In the genomic region with DNA sequence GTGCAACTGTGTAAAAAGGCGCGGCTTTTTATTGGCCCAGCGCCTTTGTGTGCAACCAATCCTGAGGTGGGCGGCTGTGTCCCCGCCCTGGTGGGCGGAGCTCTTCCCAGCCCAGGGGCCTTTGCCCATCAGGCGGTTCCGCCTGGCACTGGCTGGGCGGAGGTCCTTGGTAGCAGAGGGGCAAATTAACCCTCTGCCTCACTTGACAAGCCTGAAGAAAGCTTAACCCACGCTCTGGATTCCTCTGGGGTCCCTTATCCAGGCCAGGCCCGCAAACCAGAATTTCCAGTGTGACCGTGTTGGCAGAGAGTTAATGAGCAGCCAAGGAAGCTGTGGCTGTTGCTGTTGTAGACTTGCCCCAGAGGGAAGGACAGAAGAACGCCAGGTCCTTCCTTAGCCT, we compare ENCODE assay signal across 22 cellular contexts. TPM values are rescaled to one million over a fixed set of nuclear protein-coding genes. Genes with fewer than 3 reads are reported as not detected.
DNase-seq lines count a peak whose midpoint lies in the region; ATAC-seq and TF ChIP-seq lines count a peak whose summit lies in the region.
"Had no signal": no experiment of that assay in that cellular context is flagged by ENCODE, and none has a peak within 500 bp of the region (broad histone marks: within the 10 kb centered on the region; RNA-seq: fewer than 3 reads in every experiment).

No MANE protein-coding gene starts in this region.

- intact Hi-C loops in breast epithelium (cut with DNase I; ENCODE audit: low total_unique reads) (no loop called here), mammary epithelial cell (cut with micrococcal nuclease) (no loop called here), dorsolateral prefrontal cortex (cut with DNase I) (no loop called here)

- H2AFZ ChIP-seq in mammary epithelial cell (ENCODE audit: low read depth, low read length) = no peak overlapping the region
- H2AFZ ChIP-seq in osteoblast (ENCODE audit: low read length) = no peak overlapping the region

- ATAC-seq in foreskin keratinocyte = peak; percentile 19
- ATAC-seq in GM21360 (IDR thresholded peaks at IDR 0.05; ENCODE audit: unreplicated experiment) = no peak
- ATAC-seq in stimulated activated naive B cell treated with anti-CD40 and anti-IgM and Interleukin-4, amounts not matched to agents 10 μg/mL and 1 μg/mL and 100 μg/mL, for 72 hours (replicated peaks) = no peak
- ATAC-seq: heart right ventricle; stimulated activated effector memory CD8-positive, alpha-beta T cell treated with anti-CD3 and anti-CD28 coated beads, Interleukin-12 subunit alpha, Interleukin-12 subunit beta, amount 100 ng/mL, for 72 hours had no signal

- no TSS peak for BruUV-seq in mammary epithelial cell (replicated peaks; lab: Mats Ljungman, UMichigan)

- DNase-seq in breast epithelium (ENCODE audit: low spot score in 2 of 2) (peak in 1 of 2 donors; percentile 24), mammary epithelial cell (no peak), foreskin keratinocyte (no peak), osteoblast (ENCODE audit: insufficient read length, low spot score, missing footprints) (no peak), ureter (ENCODE audit: low spot score) (peak; percentile 88), dorsolateral prefrontal cortex (no peak)
- no peak for DNase-seq in stimulated activated naive B cell treated with anti-CD40 and anti-IgM and Interleukin-4, amounts not matched to agents 10 μg/mL and 1 μg/mL and 100 μg/mL, for 72 hours
- DNase-seq: activated CD4-positive, alpha-beta T cell treated with anti-CD3 and anti-CD28 coated beads, Interleukin-2, amount 50 U/mL, for 48 hours; activated naive CD4-positive, alpha-beta T cell treated with anti-CD3 and anti-CD28 coated beads, Interleukin-2, amount 50 U/mL, for 16 hours; activated T-cell treated with anti-CD3 and anti-CD28 coated beads, Interleukin-2, amount 50 U/mL, for 1 hour; cortex of kidney; DMS 273 treated with DMSO at 0.1 percent for 48 hours; heart right ventricle; kidney glomerular epithelial cell; NCI-H146; NCI-H2227 treated with DMSO at 0.1 percent for 48 hours; NK-92 treated with Interleukin-12 subunit alpha and Interleukin-12 subunit beta, amount 100 ng/mL, for 24 hours; ovary; RPMI8226 had no signal

- WGBS in mammary epithelial cell (ENCODE audit: low coverage, missing lambda C conversion rate) = 87% methylated on average over 9 of the region's 13 CpGs

- no peak overlapping the region for H3K9ac ChIP-seq in mammary epithelial cell (ENCODE audit: insufficient read depth, low read length)
- H3K9ac ChIP-seq: BLaER1 had no signal

- no peak for TF ChIP-seq POLR2A in breast epithelium (IDR thresholded peaks at IDR 0.05)

- H3K9me3 ChIP-seq in breast epithelium (no peaks in the 10 kb centered on the region), mammary epithelial cell (replicated peaks; ENCODE audit: insufficient read depth, low read length) (no peaks in the 10 kb centered on the region), osteoblast (ENCODE audit: low read depth, low read length) (no peaks in the 10 kb centered on the region)
- H3K9me3 ChIP-seq: BLaER1, heart right ventricle, ovary had no signal

- no peaks in the 10 kb centered on the region for H4K20me1 ChIP-seq in mammary epithelial cell (ENCODE audit: insufficient read depth, low read length)
- H4K20me1 ChIP-seq in osteoblast (ENCODE audit: insufficient read depth, low read length) = no peaks in the 10 kb centered on the region
- H4K20me1 ChIP-seq: BLaER1 had no signal

- H3K79me2 ChIP-seq in mammary epithelial cell (ENCODE audit: insufficient read depth, low read length) (no peaks in the 10 kb centered on the region), osteoblast (ENCODE audit: insufficient read depth, low read length) (no peaks in the 10 kb centered on the region)

- H3K36me3 ChIP-seq in breast epithelium (no peaks in the 10 kb centered on the region), mammary epithelial cell (ENCODE audit: insufficient read depth, low read length) (no peaks in the 10 kb centered on the region), osteoblast (ENCODE audit: insufficient read depth, low read length) (no peaks in the 10 kb centered on the region)
- H3K36me3 ChIP-seq: BLaER1, heart right ventricle, ovary had no signal

- H3K36me3 Mint-ChIP-seq in stimulated activated naive B cell treated with anti-CD40 and anti-IgM and Interleukin-4, amounts not matched to agents 10 μg/mL and 1 μg/mL and 100 μg/mL, for 72 hours = no peaks in the 10 kb centered on the region
- H3K36me3 Mint-ChIP-seq: stimulated activated effector memory CD8-positive, alpha-beta T cell treated with anti-CD3 and anti-CD28 coated beads, Interleukin-12 subunit alpha, Interleukin-12 subunit beta, amount 100 ng/mL, for 72 hours had no signal

- H3K27ac ChIP-seq in breast epithelium (peak overlapping the region; percentile 41 to 55), mammary epithelial cell (ENCODE audit: insufficient read depth, low read depth, low read length) (no peak overlapping the region), foreskin keratinocyte (no peak overlapping the region), osteoblast (ENCODE audit: low read depth, low read length) (no peak overlapping the region), dorsolateral prefrontal cortex (peak overlapping the region in 7 of 59 donors; percentile 17 to 86 (median 37))
- H3K27ac ChIP-seq: BLaER1, heart right ventricle, ovary had no signal

- H3K4me1 ChIP-seq in breast epithelium (no peaks in the 10 kb centered on the region), mammary epithelial cell (ENCODE audit: insufficient read depth, low read length) (no peaks in the 10 kb centered on the region), foreskin keratinocyte (peaks cover 6% of the 10 kb centered on the region), osteoblast (ENCODE audit: insufficient read depth, low read length) (no peaks in the 10 kb centered on the region)
- H3K4me1 ChIP-seq: BLaER1 had no signal

- H3K4me2 ChIP-seq in mammary epithelial cell (ENCODE audit: insufficient read depth, low read depth, low read length) (no peak overlapping the region), osteoblast (ENCODE audit: insufficient read depth, low read length) (peak overlapping the region; percentile 21)
- H3K4me2 ChIP-seq: BLaER1 had no signal

- no peaks in the 10 kb centered on the region for H3K9me3 Mint-ChIP-seq in stimulated activated naive B cell treated with anti-CD40 and anti-IgM and Interleukin-4, amounts not matched to agents 10 μg/mL and 1 μg/mL and 100 μg/mL, for 72 hours
- H3K9me3 Mint-ChIP-seq: stimulated activated effector memory CD8-positive, alpha-beta T cell treated with anti-CD3 and anti-CD28 coated beads, Interleukin-12 subunit alpha, Interleukin-12 subunit beta, amount 100 ng/mL, for 72 hours had no signal

- no peak for TF ChIP-seq CTCF in breast epithelium (IDR thresholded peaks at IDR 0.05)
- no peak for TF ChIP-seq CTCF in mammary epithelial cell (conservative IDR thresholded peaks at IDR 0.05 in 1 of 2, IDR thresholded peaks at IDR 0.05 in 1 of 2; ENCODE audit: extremely low read depth in 1 of 2, insufficient read depth in 1 of 2, low read depth in 1 of 2, low read length in 2 of 2)
- TF ChIP-seq CTCF in foreskin keratinocyte (conservative IDR thresholded peaks at IDR 0.05) = no peak
- TF ChIP-seq CTCF in osteoblast (IDR thresholded peaks at IDR 0.05; ENCODE audit: extremely low read depth, low read depth, low read length) = no peak
- TF ChIP-seq CTCF in dorsolateral prefrontal cortex (IDR thresholded peaks at IDR 0.05 in 54 of 56, conservative IDR thresholded peaks at IDR 0.05 in 2 of 56; ENCODE audit: low read depth in 1 of 56, partially characterized antibody in 56 of 56) = no peak

- no peaks in the 10 kb centered on the region for H3K27me3 ChIP-seq in breast epithelium
- H3K27me3 ChIP-seq in mammary epithelial cell (ENCODE audit: insufficient read depth, low read length) = no peaks in the 10 kb centered on the region
- H3K27me3 ChIP-seq in foreskin keratinocyte = no peaks in the 10 kb centered on the region
- no peaks in the 10 kb centered on the region for H3K27me3 ChIP-seq in osteoblast (ENCODE audit: insufficient read depth, low read length)
- H3K27me3 ChIP-seq in dorsolateral prefrontal cortex = no peaks in the 10 kb centered on the region
- H3K27me3 ChIP-seq: BLaER1, heart right ventricle, ovary had no signal

- CTCF ChIA-PET in mammary epithelial cell (lab: Charles Lee; ENCODE audit: low non-redundant PET) = no interaction called here

- H3K4me3 ChIP-seq in breast epithelium = no peak overlapping the region
- no peak overlapping the region for H3K4me3 ChIP-seq in mammary epithelial cell (replicated peaks in 1 of 3; ENCODE audit: insufficient read depth in 1 of 3, low read depth in 2 of 3, low read length in 3 of 3)
- no peak overlapping the region for H3K4me3 ChIP-seq in osteoblast (ENCODE audit: insufficient read depth, low read length)
- no peak overlapping the region for H3K4me3 ChIP-seq in dorsolateral prefrontal cortex
- H3K4me3 ChIP-seq: BLaER1, heart right ventricle, ovary had no signal

- H3K27ac Mint-ChIP-seq in stimulated activated naive B cell treated with anti-CD40 and anti-IgM and Interleukin-4, amounts not matched to agents 10 μg/mL and 1 μg/mL and 100 μg/mL, for 72 hours = no peak overlapping the region
- H3K27ac Mint-ChIP-seq: stimulated activated effector memory CD8-positive, alpha-beta T cell treated with anti-CD3 and anti-CD28 coated beads, Interleukin-12 subunit alpha, Interleukin-12 subunit beta, amount 100 ng/mL, for 72 hours had no signal

- dilution Hi-C loops in mammary epithelial cell (cut with HindIII; ENCODE audit: low sequenced_read_pairs) = no loop called here

- H3K4me3 Mint-ChIP-seq in stimulated activated naive B cell treated with anti-CD40 and anti-IgM and Interleukin-4, amounts not matched to agents 10 μg/mL and 1 μg/mL and 100 μg/mL, for 72 hours = no peak overlapping the region
- H3K4me3 Mint-ChIP-seq: stimulated activated effector memory CD8-positive, alpha-beta T cell treated with anti-CD3 and anti-CD28 coated beads, Interleukin-12 subunit alpha, Interleukin-12 subunit beta, amount 100 ng/mL, for 72 hours had no signal

- peaks cover 5 to 6% of the 10 kb centered on the region in 2 donors for H3K4me1 Mint-ChIP-seq in stimulated activated naive B cell treated with anti-CD40 and anti-IgM and Interleukin-4, amounts not matched to agents 10 μg/mL and 1 μg/mL and 100 μg/mL, for 72 hours
- H3K4me1 Mint-ChIP-seq: stimulated activated effector memory CD8-positive, alpha-beta T cell treated with anti-CD3 and anti-CD28 coated beads, Interleukin-12 subunit alpha, Interleukin-12 subunit beta, amount 100 ng/mL, for 72 hours had no signal

- in situ Hi-C loops in mammary epithelial cell (cut with MboI; ENCODE audit: low sequenced_read_pairs in 2 of 2) = no loop called here

- no peaks in the 10 kb centered on the region for H3K27me3 Mint-ChIP-seq in stimulated activated naive B cell treated with anti-CD40 and anti-IgM and Interleukin-4, amounts not matched to agents 10 μg/mL and 1 μg/mL and 100 μg/mL, for 72 hours

RNA-seq across cellular contexts. Expression of gene NIPAL4, which starts 12.8 kb away (rescaled TPM):
- under 1 TPM; under 0.01 to 0.29 (median 0.16) TPM for total RNA-seq in breast epithelium
- 1 to 10 TPM; 2.4 to 3.0 TPM for total RNA-seq in mammary epithelial cell
- polyA plus RNA-seq in mammary epithelial cell = 6.1 TPM
- 10.2 TPM for polyA minus RNA-seq in mammary epithelial cell
- 5.6 and 13.0 TPM in 2 replicates for total RNA-seq in foreskin keratinocyte
- 4.7 and 8.6 TPM in 2 replicates for polyA plus RNA-seq in foreskin keratinocyte
- 0.36 TPM in 1 of 2 replicates, not detected in the other for total RNA-seq in osteoblast
- total RNA-seq in ureter = 49.8 TPM
- total RNA-seq in dorsolateral prefrontal cortex = 10 to 100 TPM in 26 of 120 experiments, 1 to 10 TPM in 91, under 1 TPM in 3; 0.45 to 25.9 (median 6.0) TPM
- polyA plus RNA-seq: ovary had no signal

Comparison
In these comparisons a context has a peak if more than half of its experiments do, and no peak if none do; other contexts are left out.
1. H3K27ac ChIP-seq: peak in breast epithelium (2 of 2); none in mammary epithelial cell (single experiment), foreskin keratinocyte (single experiment) and osteoblast (single experiment).